ENCODE assay signal across 8 cellular contexts in the genomic region with DNA sequence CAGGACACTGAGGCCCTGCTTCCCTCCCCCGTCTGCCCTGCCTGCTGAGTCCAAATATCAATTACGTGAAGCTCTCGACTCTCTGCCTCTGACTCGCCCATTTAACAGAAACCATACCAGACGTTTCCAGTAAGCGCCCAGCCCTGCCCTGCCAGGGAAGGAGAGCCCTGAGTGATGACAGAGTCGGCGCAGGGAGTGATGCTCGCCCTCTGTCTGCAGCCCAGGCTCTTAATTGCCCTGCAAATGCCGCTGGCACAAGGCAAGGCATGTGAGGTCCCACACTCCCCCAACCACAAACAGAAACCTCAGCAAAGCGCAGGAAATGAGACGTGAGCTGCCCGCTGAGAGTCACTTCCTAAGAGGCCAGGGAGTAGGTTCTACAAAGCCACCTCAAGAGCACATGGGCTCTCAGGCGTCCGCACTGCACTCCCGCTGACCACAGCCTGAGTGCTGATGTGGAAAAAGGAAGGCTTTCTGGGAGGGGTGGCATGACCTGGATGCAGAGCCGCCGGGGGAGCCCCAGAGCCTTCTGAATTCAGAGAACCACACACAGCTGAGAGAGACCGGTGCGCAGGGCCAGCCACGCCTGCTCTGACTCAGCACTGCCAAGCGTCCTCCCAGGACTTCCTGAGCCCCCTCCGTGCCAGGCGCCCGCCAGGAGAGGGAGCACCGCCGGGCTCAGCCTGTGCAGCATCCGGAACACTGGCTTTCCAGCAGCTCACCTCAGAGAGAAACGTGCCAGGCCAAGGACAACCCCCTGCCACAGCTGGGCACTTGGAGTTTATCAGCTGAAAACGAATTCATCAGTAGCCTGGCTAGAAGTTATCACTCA. TPM values are rescaled to one million over a fixed set of nuclear protein-coding genes. Genes with fewer than 3 reads are reported as not detected.
DNase-seq lines count a peak whose midpoint lies in the region; ATAC-seq, FAIRE-seq and TF ChIP-seq lines count a peak whose summit lies in the region.

No MANE protein-coding gene starts in this region.

- peak; percentile 80 for FAIRE-seq in HTR-8/SVneo (lab: Jason Lieb, UNC)

- H3K27me3 ChIP-seq in neural progenitor cell = peaks cover 69% of the 10 kb centered on the region
- peaks cover 0 to 24% (median 11%) of the 10 kb centered on the region in 3 donors for H3K27me3 ChIP-seq in stomach

- peak; percentile 73 for DNase-seq in D341Med (ENCODE audit: low spot score)
- peak; percentile 94 for DNase-seq in HTR-8/SVneo (ENCODE audit: insufficient read length, low spot score)
- DNase-seq in RWPE1 (ENCODE audit: low spot score) = peak; percentile 79
- DNase-seq in activated effector memory CD4-positive, alpha-beta T cell treated with Interleukin-2 at 50 U/mL for 16 hours = peak; percentile 86
- DNase-seq in fibroblast of villous mesenchyme (ENCODE audit: low read depth) = peak; percentile 90
- DNase-seq in neural progenitor cell (ENCODE audit: low spot score) = peak; percentile 85
- DNase-seq in stomach = peak; percentile 90

- H3F3A ChIP-seq in neural progenitor cell (ENCODE audit: low read depth) = peaks cover 31% of the 10 kb centered on the region

- WGBS in stomach, 5 donors = 4 to 8% (median 6%) methylated on average over 19 to 30 of the region's 30 CpGs

- intact Hi-C loops in stomach (cut with DNase I; ENCODE audit: low total_unique reads) = loop anchor here (10.0 kb wide), 1 partner anchor 168 kb away; the partner anchor contains the start of genes HAUS3 and POLN

- H3K79me2 ChIP-seq in neural progenitor cell (ENCODE audit: low read depth) = no peaks in the 10 kb centered on the region

- no peaks in the 10 kb centered on the region for H3K36me3 Mint-ChIP-seq in neural progenitor cell

- H4K20me1 ChIP-seq in neural progenitor cell (ENCODE audit: low read depth) = peaks cover 22% of the 10 kb centered on the region

- POLR2A ChIA-PET in RWPE1 (lab: Yijun Ruan, JAX; ENCODE audit: low non-redundant PET) = no interaction called here

- no peak overlapping the region for H3K9ac ChIP-seq in neural progenitor cell

- peak overlapping the region; percentile 14 for H3K4me3 Mint-ChIP-seq in neural progenitor cell

- TF ChIP-seq POLR2A in stomach (IDR thresholded peaks at IDR 0.05) = no peak

- no peaks in the 10 kb centered on the region for H3K9me3 Mint-ChIP-seq in neural progenitor cell

- no peaks in the 10 kb centered on the region for H3K9me3 ChIP-seq in neural progenitor cell (ENCODE audit: low read depth)
- no peaks in the 10 kb centered on the region for H3K9me3 ChIP-seq in stomach

- peak; percentile 71 for TF ChIP-seq CTCF in RWPE1 (conservative IDR thresholded peaks at IDR 0.05; ENCODE audit: low read depth)
- peak; percentile 54 for TF ChIP-seq CTCF in fibroblast of villous mesenchyme (IDR thresholded peaks at IDR 0.05; ENCODE audit: insufficient read depth, low read depth, low read length)
- peak; percentile 47 for TF ChIP-seq CTCF in neural progenitor cell (IDR thresholded peaks at IDR 0.05)
- TF ChIP-seq CTCF in stomach (IDR thresholded peaks at IDR 0.05) = peak in 5 of 7 experiments; percentile 26 to 53 (median 47)

- H3K27ac ChIP-seq in RWPE1 (peak overlapping the region; percentile 90), neural progenitor cell (no peak overlapping the region), stomach (peak overlapping the region; percentile 63 to 84 (median 79))

- H3K4me3 ChIP-seq in fibroblast of villous mesenchyme (ENCODE audit: low read depth, low read length) = peak overlapping the region; percentile 44
- H3K4me3 ChIP-seq in neural progenitor cell = peak overlapping the region; percentile 26
- H3K4me3 ChIP-seq in stomach = peak overlapping the region; percentile 21 to 36 (median 28)

- peaks cover 15% of the 10 kb centered on the region for H3K4me1 ChIP-seq in neural progenitor cell
- H3K4me1 ChIP-seq in stomach = peaks cover 31 to 54% (median 46%) of the 10 kb centered on the region in 4 donors

- no peak for TF ChIP-seq EP300 in stomach (IDR thresholded peaks at IDR 0.05)

- H3K36me3 ChIP-seq in neural progenitor cell (no peaks in the 10 kb centered on the region), stomach (no peaks in the 10 kb centered on the region)

- peak overlapping the region; percentile 70 for H3K4me2 ChIP-seq in neural progenitor cell

- peaks cover 57% of the 10 kb centered on the region for H3K27me3 Mint-ChIP-seq in neural progenitor cell (ENCODE audit: insufficient read depth, low read depth)

- H2AFZ ChIP-seq in neural progenitor cell (replicated peaks) = peak overlapping the region; percentile 48

- peak; percentile 49 for ATAC-seq in GM19467 (IDR thresholded peaks at IDR 0.05; ENCODE audit: unreplicated experiment)

- peaks cover 17% of the 10 kb centered on the region for H3K4me1 Mint-ChIP-seq in neural progenitor cell

- H3K27ac Mint-ChIP-seq in neural progenitor cell = no peak overlapping the region

- CTCF ChIA-PET in RWPE1 (lab: Yijun Ruan, JAX) = interaction anchor here (0.5 to 1.6 kb wide), 6 partner anchors 15 to 624 kb away, joined by 3 to 6 read pairs (median 4); no protein-coding TSS in a partner anchor

RNA-seq across cellular contexts. Expression of gene ZFYVE28, which starts 5.3 kb away (rescaled TPM):
- total RNA-seq in fibroblast of villous mesenchyme = 3.2 and 12.1 TPM in 2 replicates
- 0.39 and 0.93 TPM in 2 replicates for total RNA-seq in neural progenitor cell (ENCODE audit: low replicate concordance)
- total RNA-seq in stomach = 10 to 100 TPM in 3 of 5 donors, 1 to 10 TPM in 2; 5.1 to 88.8 (median 16.9) TPM
- polyA plus RNA-seq in stomach = 1 to 10 TPM; 4.9 to 6.5 (median 5.3) TPM

RNA-seq across cellular contexts. Expression of gene CFAP99, which starts 5.7 kb away (rescaled TPM):
- total RNA-seq in fibroblast of villous mesenchyme (not detected in 2 replicates), neural progenitor cell (ENCODE audit: low replicate concordance) (not detected in 2 replicates), stomach (1 to 10 TPM in 1 of 5 donors, under 1 TPM in 2, not detected in 2; 0.45 to 1.4 (median 0.92) TPM)
- under 1 TPM in 2 of 3 donors, not detected in 1; 0.05 to 0.62 TPM for polyA plus RNA-seq in stomach

RNA-seq across cellular contexts. Expression of gene RNF4, which starts 55.8 kb away (rescaled TPM):
- total RNA-seq in fibroblast of villous mesenchyme (63.9 and 64.7 TPM in 2 replicates), neural progenitor cell (ENCODE audit: low replicate concordance) (73.8 and 96.4 TPM in 2 replicates), stomach (10 to 100 TPM in 4 of 5 donors, 1 to 10 TPM in 1; 5.3 to 75.2 (median 42.9) TPM)
- polyA plus RNA-seq in stomach = 10 to 100 TPM; 15.3 to 29.3 (median 28.8) TPM
